ENCODE assay signal across 19 cellular contexts in genomic region chr4:6110681-6111353, GRCh38.
DNase-seq lines count a peak whose midpoint lies in the region; ATAC-seq, FAIRE-seq and TF ChIP-seq lines count a peak whose summit lies in the region.
"Had no signal": no experiment of that assay in that cellular context is flagged by ENCODE, and none has a peak within 500 bp of the region (broad histone marks: within the 10 kb centered on the region; RNA-seq: fewer than 3 reads in every experiment).

No MANE protein-coding gene starts in this region.

- no peaks in the 10 kb centered on the region for H3K9me3 ChIP-seq in testis

- TF ChIP-seq POLR2A in testis (IDR thresholded peaks at IDR 0.05) = no peak

- H3K36me3 ChIP-seq in testis (ENCODE audit: low read depth, missing control alignments) = no peaks in the 10 kb centered on the region

- peak; percentile 37 for DNase-seq in activated CD8-positive, alpha-beta memory T cell treated with anti-CD3 and anti-CD28 coated beads for 24 hours
- no peak for DNase-seq in activated CD8-positive, alpha-beta memory T cell treated with anti-CD3 and anti-CD28 coated beads, Interleukin-2, amount 50 U/mL, for 48 hours
- DNase-seq in coronary artery (ENCODE audit: low spot score) (peak; percentile 59), mesenteric fat pad (ENCODE audit: low spot score) (peak; percentile 85), testis (peak; percentile 1), RCC 7860 (ENCODE audit: low spot score) (no peak), NCI-H2171 treated with DMSO at 0.1 percent for 48 hours (lab: John Stamatoyannopoulos, UW) (no peak)
- DNase-seq: ACHN; CD4-positive, alpha-beta memory T cell; DND-41; Karpas-422; NCI-H1694; NCI-H524 treated with DMSO at 0.1 percent for 48 hours; OCI-M1; Right ventricle myocardium superior had no signal

- TF ChIP-seq CTCF in coronary artery (IDR thresholded peaks at IDR 0.05) = no peak
- no peak for TF ChIP-seq CTCF in testis (IDR thresholded peaks at IDR 0.05)

- no peak overlapping the region for H3K27ac ChIP-seq in coronary artery
- no peak overlapping the region for H3K27ac ChIP-seq in testis
- H3K27ac ChIP-seq: 22Rv1, BLaER1 had no signal

- H3K27me3 ChIP-seq in testis = no peaks in the 10 kb centered on the region
- H3K27me3 ChIP-seq: BLaER1 had no signal

- intact Hi-C loops in testis (cut with DNase I; ENCODE audit: low total_unique reads) = no loop called here

- WGBS in testis, 2 donors = 90% methylated on average over 8 of the region's 8 CpGs; no CpG with 5 or more reads in 1 of the 2 donors

- no peak for ATAC-seq in HG02973 (IDR thresholded peaks at IDR 0.05; ENCODE audit: unreplicated experiment)

- H3K4me1 ChIP-seq in testis = no peaks in the 10 kb centered on the region
- H3K4me1 ChIP-seq: BLaER1 had no signal

- no peak overlapping the region for H3K4me3 ChIP-seq in coronary artery
- no peak overlapping the region for H3K4me3 ChIP-seq in testis
- H3K4me3 ChIP-seq: BLaER1, GM12878 had no signal

- no peak for FAIRE-seq in RCC 7860 (lab: Jason Lieb, UNC)

Comparison
In these comparisons a context has a peak if more than half of its experiments do, and no peak if none do; other contexts are left out.
1. DNase-seq: peak in activated CD8-positive, alpha-beta memory T cell treated with anti-CD3 and anti-CD28 coated beads for 24 hours (single experiment), coronary artery (single experiment), mesenteric fat pad (single experiment) and testis (single experiment); none in activated CD8-positive, alpha-beta memory T cell treated with anti-CD3 and anti-CD28 coated beads, Interleukin-2, amount 50 U/mL, for 48 hours (single experiment), RCC 7860 (single experiment) and NCI-H2171 treated with DMSO at 0.1 percent for 48 hours (single experiment).